In the genomic region with DNA sequence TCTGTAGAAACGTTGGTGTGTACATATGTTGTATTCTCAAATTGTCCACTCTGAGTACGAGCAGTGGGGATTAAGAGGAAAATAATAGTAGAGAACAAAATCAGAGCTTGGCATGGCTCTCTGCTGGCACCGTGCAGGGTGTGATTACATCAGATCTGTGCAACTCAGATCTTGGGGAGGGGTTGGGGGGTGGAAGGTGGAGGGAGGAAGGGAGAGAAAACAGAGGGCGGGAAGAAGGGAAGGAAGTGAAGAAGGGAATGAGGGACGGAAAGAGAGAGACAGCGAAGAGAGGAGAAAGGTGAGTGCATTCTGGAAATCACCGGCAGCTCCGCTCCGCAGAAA, we compare ENCODE assay signal across 12 cellular contexts. TPM values are rescaled to one million over a fixed set of nuclear protein-coding genes. Genes with fewer than 3 reads are reported as not detected.
DNase-seq lines count a peak whose midpoint lies in the region; ATAC-seq, FAIRE-seq and TF ChIP-seq lines count a peak whose summit lies in the region.
"Had no signal": no experiment of that assay in that cellular context is flagged by ENCODE, and none has a peak within 500 bp of the region (broad histone marks: within the 10 kb centered on the region; RNA-seq: fewer than 3 reads in every experiment).

No MANE protein-coding gene starts in this region.

- H3K27ac Mint-ChIP-seq in activated naive CD8-positive, alpha-beta T cell, result no peak overlapping the region
- H3K27ac Mint-ChIP-seq in activated naive CD8-positive, alpha-beta T cell treated with anti-CD3 and anti-CD28 coated beads for 36 hours, result no peak overlapping the region
- H3K27ac Mint-ChIP-seq in nephron (peak overlapping the region in 1 of 3 experiments; percentile 4), CD14-positive monocyte (peak overlapping the region in 1 of 7 donors; percentile 56)

- DNase-seq in activated naive CD8-positive, alpha-beta T cell treated with anti-CD3 and anti-CD28 coated beads for 36 hours, result no peak
- DNase-seq in vagina (ENCODE audit: extremely low spot score in 2 of 2), result no peak
- no peak for DNase-seq in GM19239 (ENCODE audit: insufficient read length, low spot score)
- DNase-seq in NCI-H1048 (lab: John Stamatoyannopoulos, UW), result no peak
- DNase-seq in CD14-positive monocyte (ENCODE audit: low spot score), result no peak
- DNase-seq: foreskin fibroblast; NCI-H2227 treated with DMSO at 0.1 percent for 48 hours; stimulated activated CD4-positive, alpha-beta T cell treated with anti-CD3 and anti-CD28 coated beads, Interleukin-4, amount 100 ng/mL, for 4 hours had no signal

- H3K27me3 Mint-ChIP-seq in activated naive CD8-positive, alpha-beta T cell, result peaks cover 34% of the 10 kb centered on the region
- H3K27me3 Mint-ChIP-seq in activated naive CD8-positive, alpha-beta T cell treated with anti-CD3 and anti-CD28 coated beads for 36 hours, result peaks cover 54% of the 10 kb centered on the region
- H3K27me3 Mint-ChIP-seq in nephron (ENCODE audit: low read depth), result peaks cover 42% of the 10 kb centered on the region
- peaks cover 45 to 59% (median 45%) of the 10 kb centered on the region in 3 donors for H3K27me3 Mint-ChIP-seq in CD14-positive monocyte (ENCODE audit: low read depth in 3 of 3)

- H3K36me3 Mint-ChIP-seq in activated naive CD8-positive, alpha-beta T cell, result peaks cover 13% of the 10 kb centered on the region
- peaks cover 2% of the 10 kb centered on the region for H3K36me3 Mint-ChIP-seq in activated naive CD8-positive, alpha-beta T cell treated with anti-CD3 and anti-CD28 coated beads for 36 hours
- H3K36me3 Mint-ChIP-seq in nephron (ENCODE audit: low read depth), result peaks cover 6% of the 10 kb centered on the region
- H3K36me3 Mint-ChIP-seq in CD14-positive monocyte, result peaks cover 2 to 8% of the 10 kb centered on the region in 2 donors

- H3K4me3 ChIP-seq in vagina, result peak overlapping the region; percentile 49 to 56
- H3K4me3 ChIP-seq: cardiac muscle cell had no signal

- no peaks in the 10 kb centered on the region for H3K36me3 ChIP-seq in vagina
- H3K36me3 ChIP-seq: cardiac muscle cell had no signal

- H3K4me3 Mint-ChIP-seq in activated naive CD8-positive, alpha-beta T cell, result peak overlapping the region; percentile 44
- H3K4me3 Mint-ChIP-seq in activated naive CD8-positive, alpha-beta T cell treated with anti-CD3 and anti-CD28 coated beads for 36 hours, result no peak overlapping the region
- peak overlapping the region; percentile 22 to 72 (median 71) for H3K4me3 Mint-ChIP-seq in nephron
- H3K4me3 Mint-ChIP-seq in CD14-positive monocyte, result peak overlapping the region in 1 of 2 donors; percentile 56

- peak overlapping the region; percentile 63 for H3K27ac ChIP-seq in vagina
- H3K27ac ChIP-seq: cardiac muscle cell had no signal

- TF ChIP-seq POLR2A in vagina (IDR thresholded peaks at IDR 0.05), result no peak

- peak; percentile 79 for ATAC-seq in esophagus mucosa

- peaks cover 15% of the 10 kb centered on the region for H3K4me1 ChIP-seq in vagina

- H3K4me1 Mint-ChIP-seq in activated naive CD8-positive, alpha-beta T cell (ENCODE audit: low read depth), result peaks cover 11% of the 10 kb centered on the region
- no peaks in the 10 kb centered on the region for H3K4me1 Mint-ChIP-seq in activated naive CD8-positive, alpha-beta T cell treated with anti-CD3 and anti-CD28 coated beads for 36 hours
- H3K4me1 Mint-ChIP-seq in nephron (no peaks in the 10 kb centered on the region), CD14-positive monocyte (peaks cover 3% of the 10 kb centered on the region)

- no peaks in the 10 kb centered on the region for H3K9me3 ChIP-seq in vagina

- no peak for FAIRE-seq in GM19239 (lab: Jason Lieb, UNC)

- intact Hi-C loops in vagina (cut with DNase I) (no loop called here), CD14-positive monocyte (cut with micrococcal nuclease) (no loop called here)

- H3K9me3 Mint-ChIP-seq in activated naive CD8-positive, alpha-beta T cell (ENCODE audit: low read depth), result peaks cover 19% of the 10 kb centered on the region
- peaks cover 17% of the 10 kb centered on the region for H3K9me3 Mint-ChIP-seq in activated naive CD8-positive, alpha-beta T cell treated with anti-CD3 and anti-CD28 coated beads for 36 hours
- H3K9me3 Mint-ChIP-seq in nephron, result peaks cover 30% of the 10 kb centered on the region
- H3K9me3 Mint-ChIP-seq in CD14-positive monocyte, result peaks cover 5 to 38% (median 25%) of the 10 kb centered on the region in 7 donors

- TF ChIP-seq CTCF in nephron (IDR thresholded peaks at IDR 0.05; ENCODE audit: unreplicated experiment in 3 of 3) (no peak), vagina (IDR thresholded peaks at IDR 0.05) (no peak), CD14-positive monocyte (IDR thresholded peaks at IDR 0.05) (no peak)

- no peaks in the 10 kb centered on the region for H3K27me3 ChIP-seq in vagina

RNA-seq across cellular contexts. Expression of a gene that starts 30.9 kb away (rescaled TPM):
- total RNA-seq in activated naive CD8-positive, alpha-beta T cell treated with anti-CD3 and anti-CD28 coated beads for 36 hours, result 1 to 10 TPM; 2.5 to 3.6 TPM
- total RNA-seq in esophagus mucosa (4.0 TPM), vagina (16.0 TPM)
- under 1 TPM in 1 of 2 donors, not detected in 1; 0.03 TPM for polyA plus RNA-seq in CD14-positive monocyte
